In genomic region chr1:232428781-232429530, GRCh38 we compare ENCODE assay signal across 12 cellular contexts.
DNase-seq lines count a peak whose midpoint lies in the region; ATAC-seq and TF ChIP-seq lines count a peak whose summit lies in the region.
"Had no signal": no experiment of that assay in that cellular context is flagged by ENCODE, and none has a peak within 500 bp of the region (broad histone marks: within the 10 kb centered on the region; RNA-seq: fewer than 3 reads in every experiment).

No MANE protein-coding gene starts in this region.

- H2AFZ ChIP-seq in PC-3 (ENCODE audit: low read length) (no peak overlapping the region), osteoblast (ENCODE audit: low read length) (no peak overlapping the region), MM.1S (ENCODE audit: low read length) (no peak overlapping the region)

- H3F3A ChIP-seq in PC-3 (ENCODE audit: low read length, unreplicated experiment): no peaks in the 10 kb centered on the region
- H3F3A ChIP-seq in MM.1S (ENCODE audit: insufficient read depth, low read length): no peaks in the 10 kb centered on the region

- H3K9me2 ChIP-seq in PC-3 (replicated peaks; ENCODE audit: low read length) (no peaks in the 10 kb centered on the region), MM.1S (replicated peaks; ENCODE audit: insufficient read depth, low read length) (no peaks in the 10 kb centered on the region)

- peak; percentile 58 for ATAC-seq in PC-3
- ATAC-seq in GM19324 (IDR thresholded peaks at IDR 0.05; ENCODE audit: low FRiP score, unreplicated experiment): no peak
- ATAC-seq: naive thymus-derived CD4-positive, alpha-beta T cell had no signal

- H3K4me1 ChIP-seq in PC-3 (ENCODE audit: insufficient read depth, low read length) (peaks cover 31% of the 10 kb centered on the region), osteoblast (ENCODE audit: insufficient read depth, low read length) (peaks cover 10% of the 10 kb centered on the region), MM.1S (ENCODE audit: low read length) (no peaks in the 10 kb centered on the region)
- H3K4me1 ChIP-seq: ascending aorta had no signal

- H3K9ac ChIP-seq in PC-3 (ENCODE audit: low read length): no peak overlapping the region
- no peak overlapping the region for H3K9ac ChIP-seq in MM.1S (ENCODE audit: low read length)

- H3K79me2 ChIP-seq in PC-3 (ENCODE audit: low read length) (no peaks in the 10 kb centered on the region), osteoblast (ENCODE audit: insufficient read depth, low read length) (no peaks in the 10 kb centered on the region), MM.1S (ENCODE audit: low read length) (no peaks in the 10 kb centered on the region)

- H3K36me3 ChIP-seq in PC-3 (ENCODE audit: low read depth, low read length) (no peaks in the 10 kb centered on the region), osteoblast (ENCODE audit: insufficient read depth, low read length) (no peaks in the 10 kb centered on the region), MM.1S (replicated peaks; ENCODE audit: insufficient read depth, low read length) (no peaks in the 10 kb centered on the region)

- no peak overlapping the region for H3K4me3 ChIP-seq in PC-3 (ENCODE audit: low read length)
- H3K4me3 ChIP-seq in fibroblast of the aortic adventitia (ENCODE audit: low read depth, low read length): no peak overlapping the region
- H3K4me3 ChIP-seq in osteoblast (ENCODE audit: insufficient read depth, low read length): no peak overlapping the region
- H3K4me3 ChIP-seq in MM.1S (ENCODE audit: low read length): no peak overlapping the region
- H3K4me3 ChIP-seq: ascending aorta had no signal

- H4K20me1 ChIP-seq in PC-3 (ENCODE audit: low read length) (no peaks in the 10 kb centered on the region), osteoblast (ENCODE audit: insufficient read depth, low read length) (no peaks in the 10 kb centered on the region), MM.1S (ENCODE audit: insufficient read depth, low read length) (no peaks in the 10 kb centered on the region)

- TF ChIP-seq CTCF in PC-3 (conservative IDR thresholded peaks at IDR 0.05; ENCODE audit: low read depth, low read length) (no peak), fibroblast of the aortic adventitia (IDR thresholded peaks at IDR 0.05; ENCODE audit: insufficient read depth, low read length) (no peak), osteoblast (IDR thresholded peaks at IDR 0.05; ENCODE audit: extremely low read depth, low read depth, low read length) (no peak), MM.1S (IDR thresholded peaks at IDR 0.05; ENCODE audit: low read length) (no peak)

- POLR2A ChIA-PET in PC-3 (lab: Charles Lee; ENCODE audit: unreplicated experiment): interaction anchor here (0.5 to 0.6 kb wide), 2 partner anchors 302 to 692 kb away, joined by 3 to 12 read pairs; no protein-coding TSS in a partner anchor

- H3K9me3 ChIP-seq in PC-3 (ENCODE audit: low read length) (no peaks in the 10 kb centered on the region), osteoblast (ENCODE audit: low read depth, low read length) (no peaks in the 10 kb centered on the region), MM.1S (replicated peaks; ENCODE audit: insufficient read depth, low read length) (no peaks in the 10 kb centered on the region)
- H3K9me3 ChIP-seq: ascending aorta had no signal

- H3K4me2 ChIP-seq in PC-3 (ENCODE audit: low read length) (no peak overlapping the region), osteoblast (ENCODE audit: insufficient read depth, low read length) (peak overlapping the region; percentile 35), MM.1S (ENCODE audit: low read depth, low read length) (no peak overlapping the region)

- peak; percentile 51 for DNase-seq in EL
- peak; percentile 62 for DNase-seq in PC-3
- peak; percentile 23 for DNase-seq in fibroblast of the aortic adventitia (ENCODE audit: low read depth)
- no peak for DNase-seq in osteoblast (ENCODE audit: insufficient read length, low spot score, missing footprints)
- no peak for DNase-seq in NCI-H1092 treated with DMSO at 0.1 percent for 48 hours (lab: John Stamatoyannopoulos, UW)
- no peak for DNase-seq in cerebellar cortex (ENCODE audit: low spot score)
- DNase-seq in MM.1S: no peak
- DNase-seq: activated CD4-positive, alpha-beta T cell treated with anti-CD3 and anti-CD28 coated beads, Interleukin-2, amount 10 ng/mL, durations not matched to agents 24 days and 14 days; effector CD8-positive, alpha-beta T cell; naive thymus-derived CD4-positive, alpha-beta T cell had no signal

- CTCF ChIA-PET in PC-3 (lab: Charles Lee): no interaction called here

- intact Hi-C loops in PC-3 (cut with micrococcal nuclease): loop anchor here (10.0 kb wide), 1 partner anchor 564 kb away; no protein-coding TSS in a partner anchor

- H3K27me3 ChIP-seq in PC-3 (ENCODE audit: low read length) (no peaks in the 10 kb centered on the region), osteoblast (ENCODE audit: insufficient read depth, low read length) (no peaks in the 10 kb centered on the region), MM.1S (replicated peaks; ENCODE audit: insufficient read depth, low read length) (no peaks in the 10 kb centered on the region)
- H3K27me3 ChIP-seq: ascending aorta had no signal

- H3K27ac ChIP-seq in PC-3 (ENCODE audit: low read length) (no peak overlapping the region), osteoblast (ENCODE audit: low read depth, low read length) (no peak overlapping the region), MM.1S (ENCODE audit: low read length) (no peak overlapping the region)
- H3K27ac ChIP-seq: ascending aorta had no signal

- no TSS peak for BruUV-seq in PC-3 (replicated peaks; lab: Mats Ljungman, UMichigan)

Comparison
In these comparisons a context has a peak if more than half of its experiments do, and no peak if none do; other contexts are left out.
1. DNase-seq: peak in EL (single experiment), PC-3 (single experiment) and fibroblast of the aortic adventitia (single experiment); none in osteoblast (single experiment), NCI-H1092 treated with DMSO at 0.1 percent for 48 hours (single experiment), cerebellar cortex (single experiment) and MM.1S (single experiment).